ENCODE assay signal across 8 cellular contexts in genomic region chr14:22536853-22537338, GRCh38. TPM values are rescaled to one million over a fixed set of nuclear protein-coding genes. Genes with fewer than 3 reads are reported as not detected.
A peak's percentile ranks its signal among the peaks of the same experiment; 100 is the strongest.
DNase-seq lines count a peak whose midpoint lies in the region; ATAC-seq and TF ChIP-seq lines count a peak whose summit lies in the region.

No MANE protein-coding gene starts in this region.

- RAD21 ChIA-PET in HCT116 (lab: Charles Lee; ENCODE audit: low non-redundant PET in 1 of 2, low total read pairs in 2 of 2, uncharacterized antibody in 2 of 2, unreplicated experiment in 2 of 2), result no interaction called here

- H4K20me1 ChIP-seq in HCT116 (ENCODE audit: insufficient read depth) (no peaks in the 10 kb centered on the region), fibroblast of lung (ENCODE audit: control insufficient read depth, extremely low read depth, insufficient read depth, low read length) (no peaks in the 10 kb centered on the region)

- WGBS in prostate gland, result 35% methylated on average over 6 of the region's 6 CpGs
- 17 to 21% methylated on average over 6 of the region's 6 CpGs for WGBS in aorta, 2 donors

- TF ChIP-seq CTCF in GM06990 (IDR thresholded peaks at IDR 0.05; ENCODE audit: insufficient read depth, low read length, poor library complexity, severe bottlenecking) (no peak), HCT116 (IDR thresholded peaks at IDR 0.05 in 2 of 3, conservative IDR thresholded peaks at IDR 0.05 in 1 of 3; ENCODE audit: borderline replicate concordance in 1 of 3, insufficient read depth in 1 of 3, low read depth in 2 of 3, low read length in 2 of 3) (no peak), fibroblast of lung (conservative IDR thresholded peaks at IDR 0.05 in 1 of 2, IDR thresholded peaks at IDR 0.05 in 1 of 2; ENCODE audit: low read depth in 1 of 2, low read length in 2 of 2) (no peak), prostate gland (IDR thresholded peaks at IDR 0.05) (no peak)

- H3K4me1 ChIP-seq in HCT116 (ENCODE audit: control insufficient read depth in 1 of 2, insufficient read depth in 2 of 2, low read length in 2 of 2) (peaks cover 12 to 22% of the 10 kb centered on the region in 2 experiments), fibroblast of lung (ENCODE audit: control insufficient read depth, extremely low read depth, insufficient read depth, low read length) (peaks cover 9% of the 10 kb centered on the region), prostate gland (replicated peaks) (no peaks in the 10 kb centered on the region), aorta (ENCODE audit: control insufficient read depth in 1 of 2, insufficient read depth in 2 of 2, low read length in 2 of 2) (peaks cover 2 to 6% of the 10 kb centered on the region in 2 donors)

- CTCF ChIA-PET in HCT116 (lab: Charles Lee), result no interaction called here

- POLR2A ChIA-PET in HCT116 (lab: Charles Lee), result no interaction called here

- no peaks in the 10 kb centered on the region for H3K9me3 ChIP-seq in HCT116 (ENCODE audit: control insufficient read depth in 1 of 2, insufficient read depth in 1 of 2, low read depth in 1 of 2, low read length in 2 of 2)
- no peaks in the 10 kb centered on the region for H3K9me3 ChIP-seq in fibroblast of lung (ENCODE audit: control insufficient read depth, insufficient read depth, low read depth, low read length)
- H3K9me3 ChIP-seq in prostate gland, result no peaks in the 10 kb centered on the region
- H3K9me3 ChIP-seq in aorta (ENCODE audit: control insufficient read depth, low read length), result no peaks in the 10 kb centered on the region

- peak overlapping the region; percentile 3 for H2AFZ ChIP-seq in HCT116 (ENCODE audit: low read depth, low read length, poor library complexity, severe bottlenecking)
- H2AFZ ChIP-seq in fibroblast of lung (ENCODE audit: low read length), result no peak overlapping the region

- no peaks in the 10 kb centered on the region for H3K27me3 ChIP-seq in GM06990 (replicated peaks; ENCODE audit: control insufficient read depth, insufficient read depth, low read length)
- no peaks in the 10 kb centered on the region for H3K27me3 ChIP-seq in HCT116 (ENCODE audit: insufficient read depth, low read length)
- no peaks in the 10 kb centered on the region for H3K27me3 ChIP-seq in fibroblast of lung (ENCODE audit: control insufficient read depth, insufficient read depth, low read length)
- H3K27me3 ChIP-seq in prostate gland (replicated peaks; ENCODE audit: insufficient read depth), result no peaks in the 10 kb centered on the region
- no peaks in the 10 kb centered on the region for H3K27me3 ChIP-seq in aorta (ENCODE audit: control insufficient read depth in 1 of 2, insufficient read depth in 2 of 2, low read length in 1 of 2)

- TF ChIP-seq POLR2A in HCT116 (IDR thresholded peaks at IDR 0.05; ENCODE audit: borderline replicate concordance, extremely low read depth, insufficient read depth, insufficient read length) (no peak), prostate gland (IDR thresholded peaks at IDR 0.05) (no peak)

- H3K27ac ChIP-seq in HCT116 (ENCODE audit: low read depth, low read length), result peak overlapping the region; percentile 56
- peak overlapping the region; percentile 46 for H3K27ac ChIP-seq in fibroblast of lung (ENCODE audit: insufficient read depth, low read length)
- H3K27ac ChIP-seq in prostate gland, result peak overlapping the region in 1 of 2 donors; percentile 28
- peak overlapping the region in 1 of 2 donors; percentile 32 for H3K27ac ChIP-seq in aorta (ENCODE audit: low read depth in 1 of 2, low read length in 2 of 2)

- no peaks in the 10 kb centered on the region for H3K9me2 ChIP-seq in HCT116 (ENCODE audit: insufficient read depth)

- ATAC-seq in HCT116 (peak; percentile 98), aorta (ENCODE audit: low FRiP score) (peak; percentile 93)

- DNase-seq in GM06990 (ENCODE audit: extremely low read depth, insufficient read length) (peak; percentile 82), HCT116 (ENCODE audit: low read depth, low spot score) (peak; percentile 82), NCI-H2171 (lab: John Stamatoyannopoulos, UW) (peak; percentile 60), fibroblast of lung (ENCODE audit: low read depth in 2 of 2) (peak; percentile 95 to 98), prostate gland (ENCODE audit: low spot score) (peak; percentile 64), aorta (peak; percentile 83 to 87), NCI-H146 treated with DMSO at 0.1 percent for 48 hours (lab: John Stamatoyannopoulos, UW; ENCODE audit: unreplicated experiment) (no peak)
- DNase-seq in activated CD8-positive, alpha-beta memory T cell treated with anti-CD3 and anti-CD28 coated beads, Interleukin-2, amount 50 U/mL, for 4 hours, result peak; percentile 84

- H3K79me2 ChIP-seq in HCT116 (ENCODE audit: insufficient read depth, low read length) (no peaks in the 10 kb centered on the region), fibroblast of lung (ENCODE audit: control insufficient read depth, insufficient read depth, low read length) (no peaks in the 10 kb centered on the region)

- TF ChIP-seq RAD21 in HCT116 (IDR thresholded peaks at IDR 0.05; ENCODE audit: low read depth), result no peak

- H3K36me3 ChIP-seq in GM06990 (ENCODE audit: control insufficient read depth, insufficient read depth, low read length) (peaks cover 7% of the 10 kb centered on the region), HCT116 (ENCODE audit: control insufficient read depth in 1 of 2, insufficient read depth in 2 of 2, low read length in 2 of 2) (no peaks in the 10 kb centered on the region), fibroblast of lung (ENCODE audit: control insufficient read depth, insufficient read depth, low read length) (no peaks in the 10 kb centered on the region), prostate gland (no peaks in the 10 kb centered on the region), aorta (ENCODE audit: control insufficient read depth in 1 of 2, insufficient read depth in 2 of 2, low read length in 1 of 2) (no peaks in the 10 kb centered on the region)

- no peak overlapping the region for H3K9ac ChIP-seq in HCT116 (ENCODE audit: low read length)
- H3K9ac ChIP-seq in fibroblast of lung (ENCODE audit: insufficient read depth, low read length), result no peak overlapping the region

- H3K4me2 ChIP-seq in HCT116 (ENCODE audit: low read length) (peak overlapping the region; percentile 33), fibroblast of lung (ENCODE audit: extremely low read depth, insufficient read depth, low read length) (peak overlapping the region; percentile 48)

- no TSS peak for BruUV-seq in HCT116 (replicated peaks; lab: Mats Ljungman, UMichigan)

- H3K4me3 ChIP-seq in GM06990 (replicated peaks; ENCODE audit: low read depth, low read length) (no peak overlapping the region), HCT116 (replicated peaks in 1 of 2; ENCODE audit: low read depth in 1 of 2, low read length in 2 of 2) (no peak overlapping the region), fibroblast of lung (replicated peaks in 1 of 4; ENCODE audit: control extremely low read depth in 1 of 4, insufficient read depth in 1 of 4, low read depth in 3 of 4, low read length in 4 of 4) (no peak overlapping the region), prostate gland (no peak overlapping the region), aorta (ENCODE audit: low read length in 2 of 2) (no peak overlapping the region)

- intact Hi-C loops in HCT116 (cut with micrococcal nuclease), result no loop called here
- intact Hi-C loops in prostate gland (cut with DNase I), result no loop called here
- intact Hi-C loops in aorta (cut with DNase I), result no loop called here

TF ChIP-seq in HCT116, 20 proteins besides CTCF, POLR2A, EP300 and RAD21 (continues in another document):
- TF ChIP-seq SRF (IDR thresholded peaks at IDR 0.05; ENCODE audit: low read depth), result peak; percentile 86
- TF ChIP-seq POLR2AphosphoS5 (IDR thresholded peaks at IDR 0.05; ENCODE audit: low read depth, low read length), result peak; percentile 30; the same call in 1 of the 2 replicates
- TF ChIP-seq, protein P1, sequence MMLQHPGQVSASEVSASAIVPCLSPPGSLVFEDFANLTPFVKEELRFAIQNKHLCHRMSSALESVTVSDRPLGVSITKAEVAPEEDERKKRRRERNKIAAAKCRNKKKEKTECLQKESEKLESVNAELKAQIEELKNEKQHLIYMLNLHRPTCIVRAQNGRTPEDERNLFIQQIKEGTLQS (IDR thresholded peaks at IDR 0.05), result 0 out of 2 replicates have a peak, but pooled peaks have one; percentile 42
- TF ChIP-seq EZH2 (IDR thresholded peaks at IDR 0.05), result no peak
- TF ChIP-seq, protein P2, sequence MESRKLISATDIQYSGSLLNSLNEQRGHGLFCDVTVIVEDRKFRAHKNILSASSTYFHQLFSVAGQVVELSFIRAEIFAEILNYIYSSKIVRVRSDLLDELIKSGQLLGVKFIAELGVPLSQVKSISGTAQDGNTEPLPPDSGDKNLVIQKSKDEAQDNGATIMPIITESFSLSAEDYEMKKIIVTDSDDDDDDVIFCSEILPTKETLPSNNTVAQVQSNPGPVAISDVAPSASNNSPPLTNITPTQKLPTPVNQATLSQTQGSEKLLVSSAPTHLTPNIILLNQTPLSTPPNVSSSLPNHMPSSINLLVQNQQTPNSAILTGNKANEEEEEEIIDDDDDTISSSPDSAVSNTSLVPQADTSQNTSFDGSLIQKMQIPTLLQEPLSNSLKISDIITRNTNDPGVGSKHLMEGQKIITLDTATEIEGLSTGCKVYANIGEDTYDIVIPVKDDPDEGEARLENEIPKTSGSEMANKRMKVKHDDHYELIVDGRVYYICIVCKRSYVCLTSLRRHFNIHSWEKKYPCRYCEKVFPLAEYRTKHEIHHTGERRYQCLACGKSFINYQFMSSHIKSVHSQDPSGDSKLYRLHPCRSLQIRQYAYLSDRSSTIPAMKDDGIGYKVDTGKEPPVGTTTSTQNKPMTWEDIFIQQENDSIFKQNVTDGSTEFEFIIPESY (IDR thresholded peaks at IDR 0.05; ENCODE audit: extremely low read depth, insufficient replicate concordance, low read length), result no peak
- TF ChIP-seq EZH2phosphoT487 (IDR thresholded peaks at IDR 0.05; ENCODE audit: borderline replicate concordance), result no peak
- TF ChIP-seq EGR1 (IDR thresholded peaks at IDR 0.05; ENCODE audit: low read depth), result peak; percentile 84
- no peak for TF ChIP-seq ZNF274 (IDR thresholded peaks at IDR 0.05; ENCODE audit: low read depth, low read length)

RNA-seq across cellular contexts. Expression of gene DAD1, which starts 52.1 kb away (rescaled TPM):
- total RNA-seq in HCT116 (2021; ENCODE audit: unreplicated experiment) (162 TPM), fibroblast of lung (235 and 249 TPM in 2 replicates), prostate gland (100 to 1,000 TPM; 231 to 289 TPM), aorta (100 to 1,000 TPM; 143 to 149 TPM)
- polyA plus RNA-seq in HCT116 (2012), result 142 and 163 TPM in 2 replicates
- polyA plus RNA-seq in fibroblast of lung (623 and 651 TPM in 2 replicates), aorta (100 to 1,000 TPM; 240 to 309 TPM)
- 466 and 481 TPM in 2 replicates for polyA plus RNA-seq in fibroblast of lung (2012)
- 385 and 479 TPM in 2 replicates for polyA minus RNA-seq in fibroblast of lung (ENCODE audit: low replicate concordance)
